9 cellular contexts compared by ENCODE assay signal in genomic region chr10:1047937-1048336, GRCh38. TPM values are rescaled to one million over a fixed set of nuclear protein-coding genes. Genes with fewer than 3 reads are reported as not detected.
A peak's percentile ranks its signal among the peaks of the same experiment; 100 is the strongest.
DNase-seq lines count a peak whose midpoint lies in the region; ATAC-seq lines count a peak whose summit lies in the region.
"Had no signal": no experiment of that assay in that cellular context is flagged by ENCODE, and none has a peak within 500 bp of the region (broad histone marks: within the 10 kb centered on the region; RNA-seq: fewer than 3 reads in every experiment).

No MANE protein-coding gene starts in this region.

- H3K36me3 Mint-ChIP-seq in activated naive CD8-positive, alpha-beta T cell treated with anti-CD3 and anti-CD28 coated beads, Interleukin-2, amount 10 ng/mL, durations not matched to agents 7 days and 5 days = peaks cover 41% of the 10 kb centered on the region

- H3K4me1 Mint-ChIP-seq in activated naive CD8-positive, alpha-beta T cell treated with anti-CD3 and anti-CD28 coated beads, Interleukin-2, amount 10 ng/mL, durations not matched to agents 7 days and 5 days = peaks cover 55% of the 10 kb centered on the region

- H3K27ac ChIP-seq in temporal lobe (ENCODE audit: low read depth, low read length) = peak overlapping the region; percentile 100

- intact Hi-C loops in Right ventricle myocardium inferior (cut with DNase I) = loop anchor here (2.0 to 5.0 kb wide), 2 partner anchors 59 to 361 kb away; partner anchors contain the start of genes DIP2C and GTPBP4
- intact Hi-C loops in Right ventricle myocardium superior (cut with DNase I) = no loop called here

- DNase-seq in Right ventricle myocardium inferior (ENCODE audit: missing footprints) = peak; percentile 62
- DNase-seq in Right ventricle myocardium superior = no peak
- no peak for DNase-seq in activated naive CD8-positive, alpha-beta T cell treated with anti-CD3 and anti-CD28 coated beads, Interleukin-2, amount 10 ng/mL, durations not matched to agents 7 days and 5 days
- peak; percentile 24 for DNase-seq in kidney tubule cell (ENCODE audit: low spot score)
- DNase-seq in NCI-H2029 treated with DMSO at 0.1 percent for 48 hours (lab: John Stamatoyannopoulos, UW) = no peak
- no peak for DNase-seq in activated gamma-delta T cell treated with Interleukin-2 at 50 U/mL for 16 hours

- POLR2A ChIA-PET in activated naive CD8-positive, alpha-beta T cell treated with anti-CD3 and anti-CD28 coated beads, Interleukin-2, amount 10 ng/mL, durations not matched to agents 7 days and 5 days (lab: Charles Lee) = interaction anchor here (0.6 to 2.9 kb wide), 6 partner anchors 10 to 122 kb away, joined by 3 to 17 read pairs (median 7); partner anchors contain the start of genes GTPBP4 and LARP4B

- ATAC-seq in Right ventricle myocardium inferior = no peak
- ATAC-seq in Right ventricle myocardium superior (ENCODE audit: poor library complexity) = no peak
- no peak for ATAC-seq in activated naive CD8-positive, alpha-beta T cell treated with anti-CD3 and anti-CD28 coated beads, Interleukin-2, amount 10 ng/mL, durations not matched to agents 7 days and 5 days (ENCODE audit: low read depth)
- no peak for ATAC-seq in GM21367 (IDR thresholded peaks at IDR 0.05; ENCODE audit: unreplicated experiment)

- peak overlapping the region; percentile 95 for H3K4me3 Mint-ChIP-seq in activated naive CD8-positive, alpha-beta T cell treated with anti-CD3 and anti-CD28 coated beads, Interleukin-2, amount 10 ng/mL, durations not matched to agents 7 days and 5 days

- no peaks in the 10 kb centered on the region for H3K9me3 Mint-ChIP-seq in activated naive CD8-positive, alpha-beta T cell treated with anti-CD3 and anti-CD28 coated beads, Interleukin-2, amount 10 ng/mL, durations not matched to agents 7 days and 5 days

- H3K27me3 Mint-ChIP-seq in activated naive CD8-positive, alpha-beta T cell treated with anti-CD3 and anti-CD28 coated beads, Interleukin-2, amount 10 ng/mL, durations not matched to agents 7 days and 5 days = no peaks in the 10 kb centered on the region

- peak overlapping the region; percentile 97 for H3K27ac Mint-ChIP-seq in activated naive CD8-positive, alpha-beta T cell treated with anti-CD3 and anti-CD28 coated beads, Interleukin-2, amount 10 ng/mL, durations not matched to agents 7 days and 5 days

RNA-seq across cellular contexts. Expression of gene IDI1, which starts 1.0 kb away (rescaled TPM):
- total RNA-seq in Right ventricle myocardium inferior (14.6 TPM), Right ventricle myocardium superior (13.0 TPM), temporal lobe (118 TPM)
- total RNA-seq in activated naive CD8-positive, alpha-beta T cell treated with anti-CD3 and anti-CD28 coated beads, Interleukin-2, amount 10 ng/mL, durations not matched to agents 7 days and 5 days = 10 to 100 TPM; 53.8 to 57.6 TPM

RNA-seq across cellular contexts. Expression of gene WDR37, which starts 8.2 kb away (rescaled TPM):
- total RNA-seq in Right ventricle myocardium inferior (28.9 TPM), Right ventricle myocardium superior (28.0 TPM), temporal lobe (28.3 TPM)
- total RNA-seq in activated naive CD8-positive, alpha-beta T cell treated with anti-CD3 and anti-CD28 coated beads, Interleukin-2, amount 10 ng/mL, durations not matched to agents 7 days and 5 days = 10 to 100 TPM; 30.4 to 34.4 TPM

RNA-seq across cellular contexts. Expression of gene IDI2, which starts 22.3 kb away (rescaled TPM):
- total RNA-seq in Right ventricle myocardium inferior (0.30 TPM), Right ventricle myocardium superior (0.16 TPM), temporal lobe (not detected)
- not detected for total RNA-seq in activated naive CD8-positive, alpha-beta T cell treated with anti-CD3 and anti-CD28 coated beads, Interleukin-2, amount 10 ng/mL, durations not matched to agents 7 days and 5 days
- total RNA-seq: glomerular endothelial cell had no signal

RNA-seq across cellular contexts. Expression of gene GTPBP4, which starts 59.7 kb away (rescaled TPM):
- 29.3 TPM for total RNA-seq in Right ventricle myocardium inferior
- 24.7 TPM for total RNA-seq in Right ventricle myocardium superior
- 10 to 100 TPM; 58.6 to 61.1 TPM for total RNA-seq in activated naive CD8-positive, alpha-beta T cell treated with anti-CD3 and anti-CD28 coated beads, Interleukin-2, amount 10 ng/mL, durations not matched to agents 7 days and 5 days
- total RNA-seq in temporal lobe = 14.0 TPM

Comparison
In these comparisons a context has a peak if more than half of its experiments do, and no peak if none do; other contexts are left out.
1. DNase-seq: peak in Right ventricle myocardium inferior (single experiment) and kidney tubule cell (single experiment); none in Right ventricle myocardium superior (single experiment), activated naive CD8-positive, alpha-beta T cell treated with anti-CD3 and anti-CD28 coated beads, Interleukin-2, amount 10 ng/mL, durations not matched to agents 7 days and 5 days (single experiment), NCI-H2029 treated with DMSO at 0.1 percent for 48 hours (single experiment) and activated gamma-delta T cell treated with Interleukin-2 at 50 U/mL for 16 hours (single experiment).